ENCODE assay signal across 22 cellular contexts in genomic region chr13:51958217-51958547, GRCh38. TPM values are rescaled to one million over a fixed set of nuclear protein-coding genes. Genes with fewer than 3 reads are reported as not detected.
DNase-seq lines count a peak whose midpoint lies in the region; ATAC-seq lines count a peak whose summit lies in the region.
"Had no signal": no experiment of that assay in that cellular context is flagged by ENCODE, and none has a peak within 500 bp of the region (broad histone marks: within the 10 kb centered on the region; RNA-seq: fewer than 3 reads in every experiment).

No MANE protein-coding gene starts in this region.

- H3K18ac ChIP-seq in mesendoderm (ENCODE audit: low read length) = no peak overlapping the region

- no peak overlapping the region for H3K9ac ChIP-seq in mesendoderm (ENCODE audit: low read length)

- no peak overlapping the region for H2BK15ac ChIP-seq in mesendoderm (replicated peaks; ENCODE audit: low read depth)

- H4K8ac ChIP-seq in mesendoderm (ENCODE audit: low read depth, low read length) = no peak overlapping the region

- DNase-seq in COLO668 (lab: John Stamatoyannopoulos, UW; ENCODE audit: unreplicated experiment) (peak; percentile 76), NCI-H2196 (lab: John Stamatoyannopoulos, UW; ENCODE audit: unreplicated experiment) (peak; percentile 62), mesendoderm (peak; percentile 10), middle frontal gyrus (ENCODE audit: extremely low spot score, low spot score) (no peak), KBM-7 (no peak)
- DNase-seq in activated CD4-positive, CD25-positive, alpha-beta regulatory T cell (lab: John Stamatoyannopoulos, UW) = no peak
- DNase-seq: activated CD4-positive, alpha-beta T cell treated with anti-CD3 and anti-CD28 coated beads for 4 hours; activated CD8-positive, alpha-beta memory T cell treated with anti-CD3 and anti-CD28 coated beads, Interleukin-2, amount 50 U/mL, for 48 hours; activated gamma-delta T cell; CD4-positive, alpha-beta T cell; central memory CD4-positive, alpha-beta T cell; effector CD8-positive, alpha-beta T cell; left ventricle myocardium superior; MG63; naive B cell; NCI-H526 treated with DMSO at 0.1 percent for 48 hours; ovary; stimulated activated CD4-positive, alpha-beta T cell treated with anti-CD3 and anti-CD28 coated beads, Interleukin-2, amount 100 ng/mL, for 24 hours had no signal

- no peaks in the 10 kb centered on the region for H3K79me1 ChIP-seq in mesendoderm (ENCODE audit: low read length)

- no peaks in the 10 kb centered on the region for H3K27me3 ChIP-seq in mesendoderm (ENCODE audit: insufficient read depth, low read length, poor library complexity)
- H3K27me3 ChIP-seq: esophagus muscularis mucosa, MG63, ovary had no signal

- in situ Hi-C loops in KBM-7 (cut with MboI; ENCODE audit: low pct_unique_long_range_greater_than_20kb, low sequenced_read_pairs) = no loop called here

- H3K4me1 ChIP-seq in mesendoderm (ENCODE audit: control insufficient read depth, low read depth, low read length) = no peaks in the 10 kb centered on the region
- H3K4me1 ChIP-seq: esophagus muscularis mucosa had no signal

- WGBS in mesendoderm (ENCODE audit: extremely low coverage, insufficient coverage, low lambda C conversion rate) = no CpG with 5 or more reads among the region's 8 CpGs

- no peak overlapping the region for H2AK5ac ChIP-seq in mesendoderm (ENCODE audit: low read length)

- H3K23ac ChIP-seq in mesendoderm (ENCODE audit: low read length) = no peak overlapping the region

- H3K79me2 ChIP-seq in mesendoderm (ENCODE audit: control insufficient read depth, insufficient read depth, low read length) = no peaks in the 10 kb centered on the region

- no peak overlapping the region for H3K56ac ChIP-seq in mesendoderm (ENCODE audit: low read length)

- no peak overlapping the region for H2BK120ac ChIP-seq in mesendoderm (ENCODE audit: low read depth, low read length)

- no peak overlapping the region for H4K5ac ChIP-seq in mesendoderm (ENCODE audit: low read length)

- no peak overlapping the region for H3K27ac ChIP-seq in mesendoderm (ENCODE audit: low read depth, low read length)
- H3K27ac ChIP-seq: esophagus muscularis mucosa, ovary had no signal

- ATAC-seq in GM19043 (IDR thresholded peaks at IDR 0.05; ENCODE audit: low read depth, unreplicated experiment) (peak; percentile 22), GM21367 (IDR thresholded peaks at IDR 0.05; ENCODE audit: unreplicated experiment) (no peak)
- ATAC-seq: left ventricle myocardium superior, SK-N-SH treated with all-trans-retinoic acid at 6 μM for 48 hours had no signal

- no peak overlapping the region for H3K4me3 ChIP-seq in mesendoderm (ENCODE audit: low read length)
- H3K4me3 ChIP-seq: esophagus muscularis mucosa, MG63, ovary had no signal

- H3K4ac ChIP-seq in mesendoderm (ENCODE audit: low read depth, low read length) = no peak overlapping the region

- H3K4me2 ChIP-seq in mesendoderm (ENCODE audit: low read length) = no peak overlapping the region

- H2BK5ac ChIP-seq in mesendoderm (ENCODE audit: low read length) = no peak overlapping the region

- H3K36me3 ChIP-seq in mesendoderm (ENCODE audit: control insufficient read depth, insufficient read depth, low read length) = no peaks in the 10 kb centered on the region
- H3K36me3 ChIP-seq: MG63, ovary had no signal

RNA-seq across cellular contexts. Expression of gene ATP7B, which starts 53.1 kb away (rescaled TPM):
- polyA plus RNA-seq in mesendoderm (2013, experiment 1 of 2) = 2.0 TPM
- polyA plus RNA-seq in mesendoderm (2013, experiment 2 of 2) = 2.1 TPM

RNA-seq across cellular contexts. Expression of gene ALG11, which starts 54.0 kb away (rescaled TPM):
- 12.4 TPM for polyA plus RNA-seq in mesendoderm (2013, experiment 1 of 2)
- 11.3 TPM for polyA plus RNA-seq in mesendoderm (2013, experiment 2 of 2)

Comparison
In these comparisons a context has a peak if more than half of its experiments do, and no peak if none do; other contexts are left out.
1. DNase-seq: peak in COLO668 (single experiment), NCI-H2196 (single experiment) and mesendoderm (single experiment); none in middle frontal gyrus (single experiment), KBM-7 (single experiment) and activated CD4-positive, CD25-positive, alpha-beta regulatory T cell (0 of 4).